ENCODE assay signal across 8 cellular contexts in the genomic region with DNA sequence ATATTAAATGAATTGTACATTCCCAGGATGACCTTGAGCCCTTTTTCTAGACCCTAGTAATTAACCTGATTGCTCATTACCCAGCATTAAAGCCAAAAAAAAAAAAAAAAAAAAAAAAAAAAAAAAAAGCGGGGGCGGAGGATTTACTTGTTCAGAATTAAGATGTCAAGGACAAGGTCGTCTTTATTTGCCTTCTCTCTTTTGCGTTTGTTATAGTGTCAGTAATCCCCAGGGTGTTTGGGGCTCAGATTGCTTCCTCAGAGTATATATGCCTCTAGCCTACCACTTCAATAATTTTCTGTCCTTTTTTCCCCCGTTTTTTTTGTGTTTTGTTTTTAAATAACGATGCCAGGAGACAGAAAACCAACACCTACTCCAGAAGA.
DNase-seq lines count a peak whose midpoint lies in the region; ATAC-seq and TF ChIP-seq lines count a peak whose summit lies in the region.

No MANE protein-coding gene starts in this region.

- peak overlapping the region; percentile 63 for H3K4me3 ChIP-seq in GM12865 (ENCODE audit: low read depth, low read length)

- H3K27me3 Mint-ChIP-seq in central memory CD8-positive, alpha-beta T cell, result no peaks in the 10 kb centered on the region
- no peaks in the 10 kb centered on the region for H3K27me3 Mint-ChIP-seq in stimulated activated naive B cell treated with anti-CD40 and anti-IgM and Interleukin-4, amounts not matched to agents 10 μg/mL and 1 μg/mL and 100 μg/mL, for 72 hours

- peak; percentile 36 for ATAC-seq in GM21367 (IDR thresholded peaks at IDR 0.05; ENCODE audit: unreplicated experiment)
- ATAC-seq in HG03558 (IDR thresholded peaks at IDR 0.05; ENCODE audit: extremely low read depth, unreplicated experiment), result peak; percentile 11
- no peak for ATAC-seq in central memory CD8-positive, alpha-beta T cell (replicated peaks; ENCODE audit: extremely low read depth, poor library complexity, severe bottlenecking)
- peak; percentile 75 to 81 for ATAC-seq in stimulated activated naive B cell treated with anti-CD40 and anti-IgM and Interleukin-4, amounts not matched to agents 10 μg/mL and 1 μg/mL and 100 μg/mL, for 72 hours (replicated peaks)

- H3K36me3 Mint-ChIP-seq in central memory CD8-positive, alpha-beta T cell (ENCODE audit: insufficient read depth), result peaks cover 4% of the 10 kb centered on the region
- peaks cover 3 to 12% of the 10 kb centered on the region in 2 donors for H3K36me3 Mint-ChIP-seq in stimulated activated naive B cell treated with anti-CD40 and anti-IgM and Interleukin-4, amounts not matched to agents 10 μg/mL and 1 μg/mL and 100 μg/mL, for 72 hours

- H3K4me3 Mint-ChIP-seq in central memory CD8-positive, alpha-beta T cell, result peak overlapping the region; percentile 68
- peak overlapping the region; percentile 83 to 86 for H3K4me3 Mint-ChIP-seq in stimulated activated naive B cell treated with anti-CD40 and anti-IgM and Interleukin-4, amounts not matched to agents 10 μg/mL and 1 μg/mL and 100 μg/mL, for 72 hours

- H3K27ac Mint-ChIP-seq in central memory CD8-positive, alpha-beta T cell (ENCODE audit: low read depth), result peak overlapping the region; percentile 68
- peak overlapping the region; percentile 95 for H3K27ac Mint-ChIP-seq in stimulated activated naive B cell treated with anti-CD40 and anti-IgM and Interleukin-4, amounts not matched to agents 10 μg/mL and 1 μg/mL and 100 μg/mL, for 72 hours

- H3K9me3 Mint-ChIP-seq in central memory CD8-positive, alpha-beta T cell, result no peaks in the 10 kb centered on the region
- peaks cover 0 to 4% of the 10 kb centered on the region in 2 donors for H3K9me3 Mint-ChIP-seq in stimulated activated naive B cell treated with anti-CD40 and anti-IgM and Interleukin-4, amounts not matched to agents 10 μg/mL and 1 μg/mL and 100 μg/mL, for 72 hours

- TF ChIP-seq CTCF in GM12865 (IDR thresholded peaks at IDR 0.05; ENCODE audit: insufficient read depth, low read depth, low read length, missing control alignments), result no peak

- peaks cover 54% of the 10 kb centered on the region for H3K4me1 Mint-ChIP-seq in central memory CD8-positive, alpha-beta T cell
- peaks cover 24 to 54% of the 10 kb centered on the region in 2 donors for H3K4me1 Mint-ChIP-seq in stimulated activated naive B cell treated with anti-CD40 and anti-IgM and Interleukin-4, amounts not matched to agents 10 μg/mL and 1 μg/mL and 100 μg/mL, for 72 hours

- DNase-seq in GM12865 (ENCODE audit: low read depth) (peak; percentile 56), middle frontal gyrus (ENCODE audit: extremely low spot score, low spot score) (no peak), kidney glomerular epithelial cell (lab: John Stamatoyannopoulos, UW) (no peak), germinal center (ENCODE audit: low spot score) (no peak)
- no peak for DNase-seq in central memory CD8-positive, alpha-beta T cell (ENCODE audit: low spot score in 2 of 2)
- peak; percentile 27 for DNase-seq in stimulated activated naive B cell treated with anti-CD40 and anti-IgM and Interleukin-4, amounts not matched to agents 10 μg/mL and 1 μg/mL and 100 μg/mL, for 72 hours

Comparison
In these comparisons a context has a peak if more than half of its experiments do, and no peak if none do; other contexts are left out.
1. DNase-seq: peak in GM12865 (single experiment) and stimulated activated naive B cell treated with anti-CD40 and anti-IgM and Interleukin-4, amounts not matched to agents 10 μg/mL and 1 μg/mL and 100 μg/mL, for 72 hours (single experiment); none in central memory CD8-positive, alpha-beta T cell (0 of 2), middle frontal gyrus (single experiment), kidney glomerular epithelial cell (single experiment) and germinal center (single experiment).